In the genomic region with DNA sequence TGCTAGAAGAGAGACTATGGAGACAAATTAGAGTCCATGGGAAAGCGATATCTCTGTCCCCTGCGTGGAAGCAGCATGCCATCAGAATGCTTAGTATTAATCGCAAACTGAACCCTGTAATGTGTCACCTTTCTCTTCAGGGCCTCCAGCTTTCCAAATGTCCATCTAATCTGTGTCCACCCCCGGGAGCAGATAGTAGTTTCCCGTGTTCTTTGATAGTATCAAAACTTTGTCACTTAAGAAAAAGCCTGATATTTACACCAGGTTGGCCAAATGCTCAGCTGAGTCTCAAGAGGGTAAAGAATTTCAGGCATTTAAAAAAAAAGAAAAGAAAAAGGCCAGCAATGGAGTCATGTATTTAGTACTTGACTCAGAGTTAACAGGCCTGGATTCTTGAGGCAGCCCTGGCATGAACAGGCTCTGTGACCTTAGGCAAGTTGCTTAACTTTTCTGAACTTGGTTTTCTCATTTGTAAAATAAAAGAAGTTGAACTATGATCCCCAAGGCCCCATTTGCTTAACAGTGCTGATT, we compare ENCODE assay signal across 8 cellular contexts. TPM values are rescaled to one million over a fixed set of nuclear protein-coding genes. Genes with fewer than 3 reads are reported as not detected.
A peak's percentile ranks its signal among the peaks of the same experiment; 100 is the strongest.
DNase-seq lines count a peak whose midpoint lies in the region; ATAC-seq, FAIRE-seq and TF ChIP-seq lines count a peak whose summit lies in the region.

No MANE protein-coding gene starts in this region.

- H3K9me3 Mint-ChIP-seq in brain (peaks cover 0 to 2% (median 0%) of the 10 kb centered on the region in 5 experiments), memory B cell (no peaks in the 10 kb centered on the region)
- H3K9me3 Mint-ChIP-seq in effector memory CD8-positive, alpha-beta T cell: no peaks in the 10 kb centered on the region
- H3K9me3 Mint-ChIP-seq in activated naive CD8-positive, alpha-beta T cell treated with anti-CD3 and anti-CD28 coated beads, Interleukin-2, amount 50 U/mL, for 24 hours: no peaks in the 10 kb centered on the region

- TF ChIP-seq RAD21 in HepG2 (CRISPR knock-in tag; IDR thresholded peaks at IDR 0.05): no peak

- TF ChIP-seq CTCF in HepG2 (CRISPR knock-in tag; IDR thresholded peaks at IDR 0.05): no peak
- no peak for TF ChIP-seq CTCF in right lobe of liver (IDR thresholded peaks at IDR 0.05)
- TF ChIP-seq CTCF in brain (conservative IDR thresholded peaks at IDR 0.05): no peak

- H3K36me3 ChIP-seq in HepG2 (replicated peaks in 1 of 2; ENCODE audit: control insufficient read depth in 1 of 2, insufficient read depth in 2 of 2, low read length in 2 of 2) (no peaks in the 10 kb centered on the region), right lobe of liver (no peaks in the 10 kb centered on the region)

- H3K4me1 Mint-ChIP-seq in brain (peaks cover 57% of the 10 kb centered on the region), memory B cell (peaks cover 21% of the 10 kb centered on the region)
- peaks cover 17 to 22% of the 10 kb centered on the region in 2 donors for H3K4me1 Mint-ChIP-seq in effector memory CD8-positive, alpha-beta T cell (ENCODE audit: low read depth in 2 of 2)
- H3K4me1 Mint-ChIP-seq in activated naive CD8-positive, alpha-beta T cell treated with anti-CD3 and anti-CD28 coated beads, Interleukin-2, amount 50 U/mL, for 24 hours: peaks cover 22% of the 10 kb centered on the region

- POLR2A ChIA-PET in HepG2 (lab: Yijun Ruan, JAX): interaction anchor here (1.6 kb wide), 1 partner anchor 16 kb away, joined by 6 read pairs; no protein-coding TSS in a partner anchor

- ATAC-seq in HepG2 (no peak), right lobe of liver (no peak), memory B cell (ENCODE audit: low read depth) (no peak), HG03108 (IDR thresholded peaks at IDR 0.05; ENCODE audit: unreplicated experiment) (no peak)
- ATAC-seq in effector memory CD8-positive, alpha-beta T cell (replicated peaks): no peak
- ATAC-seq in activated naive CD8-positive, alpha-beta T cell treated with anti-CD3 and anti-CD28 coated beads, Interleukin-2, amount 50 U/mL, for 24 hours: no peak

- H3K27ac ChIP-seq in HepG2 (ENCODE audit: extremely low read length, insufficient read depth, low read length) (peak overlapping the region; percentile 42), right lobe of liver (peak overlapping the region in 1 of 3 donors; percentile 15)

- TF ChIP-seq POLR2A in HepG2 (IDR thresholded peaks at IDR 0.05; ENCODE audit: insufficient read depth in 1 of 2, low read depth in 2 of 2, low read length in 2 of 2) (no peak), right lobe of liver (IDR thresholded peaks at IDR 0.05) (no peak)

- DNase-seq in HepG2 (ENCODE audit: low spot score) (no peak), right lobe of liver (no peak), memory B cell (ENCODE audit: low spot score in 2 of 2) (no peak)
- no peak for DNase-seq in effector memory CD8-positive, alpha-beta T cell
- no peak for DNase-seq in activated CD4-positive, alpha-beta T cell treated with anti-CD3 and anti-CD28 coated beads for 4 hours
- no peak for DNase-seq in activated naive CD8-positive, alpha-beta T cell treated with anti-CD3 and anti-CD28 coated beads, Interleukin-2, amount 50 U/mL, for 24 hours

- no peaks in the 10 kb centered on the region for H3K9me3 ChIP-seq in HepG2 (ENCODE audit: low read length)
- H3K9me3 ChIP-seq in right lobe of liver: no peaks in the 10 kb centered on the region

- H3K4me3 Mint-ChIP-seq in brain (peak overlapping the region; percentile 68 to 80 (median 76)), memory B cell (peak overlapping the region; percentile 72)
- H3K4me3 Mint-ChIP-seq in effector memory CD8-positive, alpha-beta T cell: no peak overlapping the region
- H3K4me3 Mint-ChIP-seq in activated naive CD8-positive, alpha-beta T cell treated with anti-CD3 and anti-CD28 coated beads, Interleukin-2, amount 50 U/mL, for 24 hours: no peak overlapping the region

- BruUV-seq in HepG2 (replicated peaks; lab: Mats Ljungman, UMichigan): no TSS peak

- H3K4me3 ChIP-seq in HepG2 (replicated peaks in 1 of 3; ENCODE audit: insufficient read depth in 1 of 3, low read depth in 2 of 3, low read length in 3 of 3): peak overlapping the region in 1 of 3 experiments; percentile 31; a peak in 1 of 6 replicates
- no peak overlapping the region for H3K4me3 ChIP-seq in right lobe of liver

- peaks cover 8% of the 10 kb centered on the region for H3K27me3 Mint-ChIP-seq in brain
- no peaks in the 10 kb centered on the region for H3K27me3 Mint-ChIP-seq in memory B cell
- H3K27me3 Mint-ChIP-seq in effector memory CD8-positive, alpha-beta T cell: peaks cover 0 to 9% of the 10 kb centered on the region in 2 donors
- no peaks in the 10 kb centered on the region for H3K27me3 Mint-ChIP-seq in activated naive CD8-positive, alpha-beta T cell treated with anti-CD3 and anti-CD28 coated beads, Interleukin-2, amount 50 U/mL, for 24 hours

- in situ Hi-C loops in HepG2 (cut with HindIII; ENCODE audit: extremely low pct_ligation_motif_present, low pct_unique_long_range_greater_than_20kb): no loop called here

- TF ChIP-seq EP300 in HepG2 (IDR thresholded peaks at IDR 0.05; ENCODE audit: low read depth in 2 of 2, low read length in 2 of 2) (no peak), HepG2 (CRISPR knock-in tag; IDR thresholded peaks at IDR 0.05; ENCODE audit: borderline replicate concordance) (no peak)

- H3K4me2 ChIP-seq in HepG2 (ENCODE audit: low read depth, low read length): peak overlapping the region; percentile 76

- H3K4me1 ChIP-seq in HepG2 (ENCODE audit: insufficient read depth, low read length) (peaks cover 50% of the 10 kb centered on the region), right lobe of liver (no peaks in the 10 kb centered on the region)

- peak overlapping the region; percentile 48; the same call in 1 of the 2 replicates for H3K9ac ChIP-seq in HepG2 (ENCODE audit: insufficient read depth, low read depth, low read length)

- H3K27me3 ChIP-seq in HepG2 (ENCODE audit: control insufficient read depth in 1 of 2, insufficient read depth in 2 of 2, low read length in 2 of 2): no peaks in the 10 kb centered on the region
- H3K27me3 ChIP-seq in right lobe of liver: no peaks in the 10 kb centered on the region

- H2AFZ ChIP-seq in HepG2 (ENCODE audit: low read length): peak overlapping the region; percentile 24

- H3K36me3 Mint-ChIP-seq in brain (no peaks in the 10 kb centered on the region), memory B cell (no peaks in the 10 kb centered on the region)
- no peaks in the 10 kb centered on the region for H3K36me3 Mint-ChIP-seq in effector memory CD8-positive, alpha-beta T cell (ENCODE audit: insufficient read depth)
- no peaks in the 10 kb centered on the region for H3K36me3 Mint-ChIP-seq in activated naive CD8-positive, alpha-beta T cell treated with anti-CD3 and anti-CD28 coated beads, Interleukin-2, amount 50 U/mL, for 24 hours (ENCODE audit: low read depth)

- WGBS in HepG2 (ENCODE audit: low lambda C conversion rate): 51% methylated on average over 5 of the region's 5 CpGs
- 36% methylated on average over 5 of the region's 5 CpGs for WGBS in right lobe of liver (ENCODE audit: insufficient coverage, low coverage, low lambda C conversion rate, missing lambda C conversion rate)

- CTCF ChIA-PET in HepG2 (lab: Yijun Ruan, JAX; ENCODE audit: low intra/inter-chr PET ratio, low total read pairs): no interaction called here

- no peaks in the 10 kb centered on the region for H3K79me2 ChIP-seq in HepG2 (ENCODE audit: insufficient read depth, low read length)

- intact Hi-C loops in HepG2 (cut with micrococcal nuclease; ENCODE audit: unreplicated experiment) (no loop called here), right lobe of liver (cut with DNase I) (no loop called here)

- H3K27ac Mint-ChIP-seq in brain: peak overlapping the region; percentile 73 to 91 (median 79)
- peak overlapping the region; percentile 75 for H3K27ac Mint-ChIP-seq in memory B cell
- H3K27ac Mint-ChIP-seq in effector memory CD8-positive, alpha-beta T cell: no peak overlapping the region
- no peak overlapping the region for H3K27ac Mint-ChIP-seq in activated naive CD8-positive, alpha-beta T cell treated with anti-CD3 and anti-CD28 coated beads, Interleukin-2, amount 50 U/mL, for 24 hours

- no peaks in the 10 kb centered on the region for H4K20me1 ChIP-seq in HepG2 (ENCODE audit: insufficient read depth, low read length)

- no peak for FAIRE-seq in HepG2 (lab: Jason Lieb, UNC)

RNA-seq across cellular contexts. Expression of a gene that starts 10.4 kb away (rescaled TPM):
- total RNA-seq in HepG2 (2016; rRNA removed; fragmentation: Illumina TruSeq; extraction: Trizol): 15.6 and 34.6 TPM in 2 replicates
- total RNA-seq in HepG2 (2016; cell fraction: cytosol; rRNA removed; fragmentation: Illumina TruSeq; extraction: Trizol; ENCODE audit: low read depth): 16.9 and 17.1 TPM in 2 replicates
- 17.6 and 34.6 TPM in 2 replicates for total RNA-seq in HepG2 (2016; cell fraction: insoluble cytoplasmic fraction; rRNA removed; fragmentation: Illumina TruSeq; extraction: Trizol)
- total RNA-seq in HepG2 (2016; cell fraction: membrane; rRNA removed; fragmentation: Illumina TruSeq; extraction: Trizol): 15.9 and 18.6 TPM in 2 replicates
- 83.9 and 97.3 TPM in 2 replicates for total RNA-seq in HepG2 (2016; cell fraction: nucleus; rRNA removed; fragmentation: Illumina TruSeq; extraction: Trizol)
- polyA plus RNA-seq in HepG2 (2011; rRNA removed): 33.6 and 40.6 TPM in 2 replicates
- 6.9 and 7.5 TPM in 2 replicates for polyA plus RNA-seq in HepG2 (2011; cell fraction: cytosol; rRNA removed)
- polyA plus RNA-seq in HepG2 (2011; cell fraction: nucleus; rRNA removed): 125 and 131 TPM in 2 replicates
- 13.4 and 21.8 TPM in 2 replicates for polyA plus RNA-seq in HepG2 (2012)
- polyA plus RNA-seq in HepG2 (2016; cell fraction: cytosol; fragmentation: Illumina TruSeq; extraction: Trizol; ENCODE audit: low read depth): 2.5 and 2.9 TPM in 2 replicates
- 11.8 and 12.4 TPM in 2 replicates for polyA plus RNA-seq in HepG2 (2016; cell fraction: insoluble cytoplasmic fraction; fragmentation: Illumina TruSeq; extraction: Trizol; ENCODE audit: low read depth)
- polyA plus RNA-seq in HepG2 (2016; cell fraction: membrane; fragmentation: Illumina TruSeq; extraction: Trizol; ENCODE audit: low read depth): 5.4 and 5.5 TPM in 2 replicates
- polyA plus RNA-seq in HepG2 (2016; cell fraction: nucleus; fragmentation: Illumina TruSeq; extraction: Trizol; ENCODE audit: insufficient read depth, low read depth): 116 and 121 TPM in 2 replicates
- polyA minus RNA-seq in HepG2 (2011; rRNA and poly(A)+ RNA removed; ENCODE audit: low replicate concordance): 28.9 TPM in 1 of 2 replicates, not detected in the other
- 5.1 and 7.3 TPM in 2 replicates for polyA minus RNA-seq in HepG2 (2011; cell fraction: cytosol; rRNA and poly(A)+ RNA removed)
- polyA minus RNA-seq in HepG2 (2011; cell fraction: nucleus; rRNA and poly(A)+ RNA removed): 126 and 129 TPM in 2 replicates
- total RNA-seq in right lobe of liver: 10 to 100 TPM; 14.1 to 34.6 (median 26.5) TPM
- 1.4 TPM for polyA plus RNA-seq in brain (ENCODE audit: insufficient read depth, low read depth, low replicate concordance)

Comparison
In these comparisons a context has a peak if more than half of its experiments do, and no peak if none do; other contexts are left out.
1. H3K27ac Mint-ChIP-seq: peak in brain (5 of 5) and memory B cell (single experiment); none in effector memory CD8-positive, alpha-beta T cell (0 of 2) and activated naive CD8-positive, alpha-beta T cell treated with anti-CD3 and anti-CD28 coated beads, Interleukin-2, amount 50 U/mL, for 24 hours (single experiment).
2. H3K4me3 Mint-ChIP-seq: peak in brain (5 of 5) and memory B cell (single experiment); none in effector memory CD8-positive, alpha-beta T cell (0 of 2) and activated naive CD8-positive, alpha-beta T cell treated with anti-CD3 and anti-CD28 coated beads, Interleukin-2, amount 50 U/mL, for 24 hours (single experiment).